ENCODE assay signal across 21 cellular contexts in the genomic region with DNA sequence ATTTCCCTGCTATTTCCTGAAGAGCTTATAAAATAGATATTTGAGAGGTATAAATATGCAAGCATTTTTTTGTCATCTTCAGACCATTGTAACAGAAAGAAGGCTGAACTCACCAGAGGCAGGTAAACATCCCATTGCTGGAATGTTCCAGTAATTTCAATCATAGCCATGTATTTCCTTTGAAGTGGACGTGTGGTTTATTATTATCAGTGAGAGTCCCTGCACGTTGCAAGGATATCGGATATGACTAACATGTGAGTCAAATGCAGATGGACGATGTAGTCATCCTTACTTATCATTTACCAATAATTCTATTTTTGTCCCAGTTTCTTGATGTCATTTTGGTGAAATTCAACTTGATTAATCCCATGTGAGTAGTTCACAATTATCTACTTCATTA.
A peak's percentile ranks its signal among the peaks of the same experiment; 100 is the strongest.
DNase-seq lines count a peak whose midpoint lies in the region; TF ChIP-seq lines count a peak whose summit lies in the region.
"Had no signal": no experiment of that assay in that cellular context is flagged by ENCODE, and none has a peak within 500 bp of the region (broad histone marks: within the 10 kb centered on the region; RNA-seq: fewer than 3 reads in every experiment).

No MANE protein-coding gene starts in this region.

- H3K4me2 ChIP-seq in GM23248 (ENCODE audit: unreplicated experiment) (peak overlapping the region; percentile 24), OCI-LY7 (ENCODE audit: low read length) (no peak overlapping the region)
- H3K4me2 ChIP-seq: KMS-11 had no signal

- H2AFZ ChIP-seq in GM23248 = no peak overlapping the region
- H2AFZ ChIP-seq in OCI-LY7 (ENCODE audit: low read length) = no peak overlapping the region

- in situ Hi-C loops in GM23248 (cut with MboI) = no loop called here

- peaks cover 27% of the 10 kb centered on the region for H3K4me1 ChIP-seq in GM23248 (ENCODE audit: insufficient read depth)
- no peaks in the 10 kb centered on the region for H3K4me1 ChIP-seq in OCI-LY7 (ENCODE audit: insufficient read depth, low read length, poor library complexity, severe bottlenecking)
- H3K4me1 ChIP-seq: left lung, uterus had no signal

- no peak overlapping the region for H3K27ac ChIP-seq in GM23248
- no peak overlapping the region for H3K27ac ChIP-seq in OCI-LY7 (ENCODE audit: low read depth, low read length, poor library complexity, severe bottlenecking)
- H3K27ac ChIP-seq: KMS-11, left lung, uterus had no signal

- no TSS peak for BruUV-seq in OCI-LY7 (replicated peaks; lab: Mats Ljungman, UMichigan)

- H4K20me1 ChIP-seq in GM23248 (ENCODE audit: insufficient read depth) = no peaks in the 10 kb centered on the region
- no peaks in the 10 kb centered on the region for H4K20me1 ChIP-seq in OCI-LY7 (ENCODE audit: insufficient read depth, low read length)

- H3K4me3 ChIP-seq in GM23248 (no peak overlapping the region), skeletal muscle cell (ENCODE audit: low read depth, low read length) (no peak overlapping the region), OCI-LY7 (ENCODE audit: low read depth, low read length, poor library complexity, severe bottlenecking) (no peak overlapping the region)
- H3K4me3 ChIP-seq: left lung, uterus had no signal

- CTCF ChIA-PET in OCI-LY7 (lab: Charles Lee; ENCODE audit: unreplicated experiment) = no interaction called here

- POLR2A ChIA-PET in OCI-LY7 (lab: Charles Lee) = interaction anchor here (0.7 kb wide), 2 partner anchors 253 to 318 kb away, joined by 3 read pairs; no protein-coding TSS in a partner anchor

- H3K27me3 ChIP-seq in GM23248 (replicated peaks; ENCODE audit: insufficient read depth) = no peaks in the 10 kb centered on the region
- H3K27me3 ChIP-seq: left lung, uterus had no signal

- H3K9ac ChIP-seq in GM23248 = no peak overlapping the region
- H3K9ac ChIP-seq: KMS-11 had no signal

- H3K9me2 ChIP-seq in GM23248 (ENCODE audit: insufficient read depth) = no peaks in the 10 kb centered on the region
- H3K9me2 ChIP-seq in OCI-LY7 (ENCODE audit: insufficient read depth, low read length) = no peaks in the 10 kb centered on the region

- H3K36me3 ChIP-seq in GM23248 (ENCODE audit: low read depth) = no peaks in the 10 kb centered on the region
- H3K36me3 ChIP-seq in OCI-LY7 (ENCODE audit: insufficient read depth, low read length) = no peaks in the 10 kb centered on the region
- H3K36me3 ChIP-seq: left lung, uterus had no signal

- H3K9me3 ChIP-seq in GM23248 (ENCODE audit: low read depth) = no peaks in the 10 kb centered on the region
- no peaks in the 10 kb centered on the region for H3K9me3 ChIP-seq in OCI-LY7 (ENCODE audit: low read length)
- H3K9me3 ChIP-seq: left lung, uterus had no signal

- peaks cover 18% of the 10 kb centered on the region; the same call in 1 of the 2 replicates for H3F3A ChIP-seq in GM23248 (ENCODE audit: insufficient read depth)

- H3K79me2 ChIP-seq in GM23248 (ENCODE audit: insufficient read depth) (no peaks in the 10 kb centered on the region), OCI-LY7 (ENCODE audit: insufficient read depth, low read depth, low read length) (no peaks in the 10 kb centered on the region)

- TF ChIP-seq CTCF in OCI-LY7 (conservative IDR thresholded peaks at IDR 0.05; ENCODE audit: low read length) = no peak

- intact Hi-C loops in OCI-LY7 (cut with micrococcal nuclease; ENCODE audit: unreplicated experiment) = no loop called here

- DNase-seq in GM23248 (peak; percentile 79), RKO (ENCODE audit: low spot score) (peak; percentile 74), dermis microvascular lymphatic vessel endothelial cell (ENCODE audit: low read depth in 2 of 2) (peak; percentile 56 to 93), skeletal muscle cell (ENCODE audit: low read depth) (peak; percentile 67), OCI-LY7 (ENCODE audit: low spot score) (no peak), NCI-H345 treated with DMSO at 0.1 percent for 48 hours (lab: John Stamatoyannopoulos, UW; ENCODE audit: unreplicated experiment) (no peak)
- no peak for DNase-seq in stimulated activated CD4-positive, alpha-beta T cell treated with anti-CD3 and anti-CD28 coated beads, Interleukin-12 subunit alpha, Interleukin-12 subunit beta, amount 100 ng/mL, for 4 hours
- DNase-seq: activated CD4-positive, alpha-beta T cell treated with anti-CD3 and anti-CD28 coated beads, Interleukin-2, amount 50 U/mL, for 4 hours; amygdala; CD8-positive, alpha-beta memory T cell; GF-D8; hypothalamus; left lung; naive thymus-derived CD4-positive, alpha-beta T cell; NCI-H187; NCI-H69; retina; stimulated activated naive CD4-positive, alpha-beta T cell; T-helper 9 cell; uterus had no signal

- 0 to 2% methylated on average over 4 of the region's 4 CpGs for WGBS in GM23248 (ENCODE audit: low coverage in 1 of 2, low lambda C conversion rate in 2 of 2, missing lambda C conversion rate in 2 of 2), 2 experiments

Comparison
In these comparisons a context has a peak if more than half of its experiments do, and no peak if none do; other contexts are left out.
1. DNase-seq: peak in GM23248 (single experiment), RKO (single experiment), dermis microvascular lymphatic vessel endothelial cell (2 of 2) and skeletal muscle cell (single experiment); none in OCI-LY7 (single experiment), NCI-H345 treated with DMSO at 0.1 percent for 48 hours (single experiment) and stimulated activated CD4-positive, alpha-beta T cell treated with anti-CD3 and anti-CD28 coated beads, Interleukin-12 subunit alpha, Interleukin-12 subunit beta, amount 100 ng/mL, for 4 hours (single experiment).